Comparison of ENCODE assay signal across 21 cellular contexts in the genomic region with DNA sequence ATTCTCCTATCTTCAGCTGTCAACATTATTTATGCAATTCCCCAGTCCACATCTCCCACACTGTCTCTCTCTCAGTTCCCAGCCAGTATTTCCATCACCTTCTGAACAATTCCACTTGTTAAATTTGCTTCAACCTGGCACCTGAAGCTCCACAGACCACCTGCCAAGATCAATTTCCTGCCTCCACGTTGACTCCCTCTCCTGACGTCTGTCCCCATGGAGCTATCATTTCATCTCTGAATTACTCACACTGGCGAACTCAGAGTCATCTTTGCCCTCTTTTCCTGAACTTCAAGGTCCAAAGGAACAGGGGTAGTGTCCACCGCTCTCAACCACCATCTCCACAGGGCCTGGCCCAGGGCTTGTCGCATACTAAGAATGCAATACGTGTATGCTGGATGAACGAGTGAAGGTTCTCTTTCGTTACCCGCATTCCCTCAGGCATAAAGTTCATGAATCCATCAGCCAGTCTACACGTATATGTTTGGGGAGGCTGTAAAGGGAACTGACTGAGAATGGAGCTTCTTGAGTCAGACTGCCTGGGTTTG.
"Had no signal": no experiment of that assay in that cellular context is flagged by ENCODE, and none has a peak within 500 bp of the region (broad histone marks: within the 10 kb centered on the region; RNA-seq: fewer than 3 reads in every experiment).

No MANE protein-coding gene starts in this region.

- H3K4me3 ChIP-seq: lower lobe of right lung, right lobe of liver, smooth muscle cell had no signal

- H3K4me3 Mint-ChIP-seq: activated CD4-positive, alpha-beta memory T cell treated with anti-CD3 and anti-CD28 coated beads for 36 hours; activated CD4-positive, alpha-beta T cell treated with anti-CD3 and anti-CD28 coated beads for 36 hours; activated CD8-positive, alpha-beta memory T cell treated with anti-CD3 and anti-CD28 coated beads, Interleukin-2, amount 10 ng/mL, durations not matched to agents 7 days and 5 days; activated T-cell treated with anti-CD3 and anti-CD28 coated beads, Interleukin-2, amount 50 U/mL, for 24 hours; brain; dendritic cell treated with granulocyte-macrophage colony-stimulating factor and Interleukin-4, amounts not matched to agents 40 ng/mL and 50 ng/mL, for 4 days; naive B cell; T-helper 17 cell had no signal

- H3K9me3 ChIP-seq: lower lobe of right lung, right lobe of liver had no signal

- DNase-seq: activated CD4-positive, alpha-beta memory T cell treated with anti-CD3 and anti-CD28 coated beads for 36 hours; activated CD4-positive, alpha-beta T cell treated with anti-CD3 and anti-CD28 coated beads for 36 hours; activated CD8-positive, alpha-beta memory T cell treated with anti-CD3 and anti-CD28 coated beads, Interleukin-2, amount 10 ng/mL, durations not matched to agents 7 days and 5 days; activated naive CD4-positive, alpha-beta T cell treated with anti-CD3 and anti-CD28 coated beads, Interleukin-2, amount 50 U/mL, for 16 hours; activated T-cell treated with anti-CD3 and anti-CD28 coated beads, Interleukin-2, amount 50 U/mL, for 24 hours; amniotic stem cell; effector memory CD4-positive, alpha-beta T cell; foreskin melanocyte; head of caudate nucleus; lower lobe of right lung; naive B cell; right lobe of liver; stimulated activated CD4-positive, alpha-beta T cell treated with anti-CD3 and anti-CD28 coated beads, Interleukin-4, amount 100 ng/mL, for 4 hours; stimulated activated CD8-positive, alpha-beta memory T cell treated with anti-CD3 and anti-CD28 coated beads, Interleukin-4, amount 100 ng/mL, for 48 hours; stimulated activated naive CD4-positive, alpha-beta T cell treated with Interleukin-2 at 50 U/mL for 16 hours; substantia nigra; T-helper 17 cell; WERI-Rb-1 had no signal

- H3K4me1 Mint-ChIP-seq: activated CD4-positive, alpha-beta T cell treated with anti-CD3 and anti-CD28 coated beads for 36 hours; activated CD8-positive, alpha-beta memory T cell treated with anti-CD3 and anti-CD28 coated beads, Interleukin-2, amount 10 ng/mL, durations not matched to agents 7 days and 5 days; T-helper 17 cell had no signal

- H3K36me3 Mint-ChIP-seq: activated CD4-positive, alpha-beta memory T cell treated with anti-CD3 and anti-CD28 coated beads for 36 hours; activated CD8-positive, alpha-beta memory T cell treated with anti-CD3 and anti-CD28 coated beads, Interleukin-2, amount 10 ng/mL, durations not matched to agents 7 days and 5 days; brain; naive B cell had no signal

- H3K27me3 ChIP-seq: right lobe of liver had no signal

- H3K36me3 ChIP-seq: lower lobe of right lung, right lobe of liver, WERI-Rb-1 had no signal

- H3K9me3 Mint-ChIP-seq: activated CD4-positive, alpha-beta memory T cell treated with anti-CD3 and anti-CD28 coated beads for 36 hours; activated T-cell treated with anti-CD3 and anti-CD28 coated beads, Interleukin-2, amount 50 U/mL, for 24 hours; naive B cell had no signal

- ATAC-seq: activated CD4-positive, alpha-beta T cell treated with anti-CD3 and anti-CD28 coated beads for 36 hours; activated CD8-positive, alpha-beta memory T cell treated with anti-CD3 and anti-CD28 coated beads, Interleukin-2, amount 10 ng/mL, durations not matched to agents 7 days and 5 days; lower lobe of right lung; right lobe of liver; T-helper 17 cell had no signal

- H3K27ac ChIP-seq: lower lobe of right lung, right lobe of liver, WERI-Rb-1 had no signal

- H3K27ac Mint-ChIP-seq: activated CD4-positive, alpha-beta memory T cell treated with anti-CD3 and anti-CD28 coated beads for 36 hours; activated CD4-positive, alpha-beta T cell treated with anti-CD3 and anti-CD28 coated beads for 36 hours; activated CD8-positive, alpha-beta memory T cell treated with anti-CD3 and anti-CD28 coated beads, Interleukin-2, amount 10 ng/mL, durations not matched to agents 7 days and 5 days; activated T-cell treated with anti-CD3 and anti-CD28 coated beads, Interleukin-2, amount 50 U/mL, for 24 hours; dendritic cell treated with granulocyte-macrophage colony-stimulating factor and Interleukin-4, amounts not matched to agents 40 ng/mL and 50 ng/mL, for 4 days; naive B cell; T-helper 17 cell had no signal

- H3K4me1 ChIP-seq: right lobe of liver had no signal
